14 cellular contexts compared by ENCODE assay signal in genomic region chr2:54619660-54620231, GRCh38.
DNase-seq lines count a peak whose midpoint lies in the region; ATAC-seq and TF ChIP-seq lines count a peak whose summit lies in the region.
"Had no signal": no experiment of that assay in that cellular context is flagged by ENCODE, and none has a peak within 500 bp of the region (broad histone marks: within the 10 kb centered on the region; RNA-seq: fewer than 3 reads in every experiment).

No MANE protein-coding gene starts in this region.

- DNase-seq in COLO668 (lab: John Stamatoyannopoulos, UW; ENCODE audit: unreplicated experiment), result peak; percentile 21
- no peak for DNase-seq in hepatocyte (ENCODE audit: low spot score)
- no peak for DNase-seq in effector CD8-positive, alpha-beta T cell (lab: John Stamatoyannopoulos, UW)
- no peak for DNase-seq in stimulated activated CD4-positive, alpha-beta T cell treated with anti-CD3 and anti-CD28 coated beads, Interleukin-15, amount 100 ng/mL, for 24 hours
- DNase-seq: activated CD4-positive, alpha-beta T cell treated with anti-CD3 and anti-CD28 coated beads, Interleukin-2, amount 50 U/mL, for 4 hours; activated naive CD4-positive, alpha-beta T cell treated with anti-CD3 and anti-CD28 coated beads, Interleukin-2, amount 50 U/mL, for 16 hours; HCEC 1CT; IMR-90; NCI-H187 treated with DMSO at 0.1 percent for 48 hours had no signal

- H3K27me3 ChIP-seq in hepatocyte (no peaks in the 10 kb centered on the region), skeletal muscle tissue (ENCODE audit: control insufficient read depth in 3 of 3, insufficient read depth in 3 of 3, low read length in 3 of 3) (no peaks in the 10 kb centered on the region)

- no peak overlapping the region for H3K4me3 ChIP-seq in hepatocyte
- no peak overlapping the region for H3K4me3 ChIP-seq in skeletal muscle tissue (ENCODE audit: low read length in 3 of 3)
- H3K4me3 ChIP-seq: skin epidermis had no signal

- no peaks in the 10 kb centered on the region for H3K9me3 ChIP-seq in hepatocyte (ENCODE audit: low read depth)
- no peaks in the 10 kb centered on the region for H3K9me3 ChIP-seq in skeletal muscle tissue (ENCODE audit: control insufficient read depth in 3 of 3, low read length in 3 of 3)

- no peaks in the 10 kb centered on the region for H3K9me2 ChIP-seq in hepatocyte (replicated peaks; ENCODE audit: insufficient read depth)

- peak overlapping the region; percentile 84 for H3K27ac Mint-ChIP-seq in activated T-helper 17 cell treated with anti-CD3 and anti-CD28 coated beads, Interleukin-2, amount 50 U/mL, for 72 hours

- ATAC-seq in activated T-helper 17 cell treated with anti-CD3 and anti-CD28 coated beads, Interleukin-2, amount 50 U/mL, for 72 hours (replicated peaks), result no peak
- no peak for ATAC-seq in GM18519 (IDR thresholded peaks at IDR 0.05; ENCODE audit: low FRiP score, unreplicated experiment)
- ATAC-seq in GM21786 (IDR thresholded peaks at IDR 0.05; ENCODE audit: unreplicated experiment), result no peak

- peaks cover 10% of the 10 kb centered on the region for H3K4me1 Mint-ChIP-seq in activated T-helper 17 cell treated with anti-CD3 and anti-CD28 coated beads, Interleukin-2, amount 50 U/mL, for 72 hours

- H3K4me1 ChIP-seq in hepatocyte (ENCODE audit: insufficient read depth) (peaks cover 26% of the 10 kb centered on the region), skeletal muscle tissue (ENCODE audit: control insufficient read depth in 3 of 3, insufficient read depth in 3 of 3, low read length in 3 of 3) (peaks cover 17 to 20% (median 20%) of the 10 kb centered on the region in 3 donors)

- H3K27ac ChIP-seq in hepatocyte, result peak overlapping the region; percentile 45
- peak overlapping the region; percentile 17 for H3K27ac ChIP-seq in skeletal muscle tissue (ENCODE audit: low read depth, low read length)

- peaks cover 72% of the 10 kb centered on the region for H3K79me2 ChIP-seq in hepatocyte

- 79% methylated on average over 9 of the region's 9 CpGs for WGBS in hepatocyte (ENCODE audit: low lambda C conversion rate, missing lambda C conversion rate)

- no peak for TF ChIP-seq CTCF in hepatocyte (IDR thresholded peaks at IDR 0.05; ENCODE audit: poor library complexity)

- no peak overlapping the region for H2AFZ ChIP-seq in hepatocyte

- no peak overlapping the region for H3K9ac ChIP-seq in skeletal muscle tissue (ENCODE audit: low read depth in 1 of 3, low read length in 3 of 3)

- no peaks in the 10 kb centered on the region for H3K9me3 Mint-ChIP-seq in activated T-helper 17 cell treated with anti-CD3 and anti-CD28 coated beads, Interleukin-2, amount 50 U/mL, for 72 hours

- H4K20me1 ChIP-seq in hepatocyte (ENCODE audit: insufficient read depth, poor library complexity, severe bottlenecking), result peaks cover 17% of the 10 kb centered on the region

- H3K36me3 Mint-ChIP-seq in activated T-helper 17 cell treated with anti-CD3 and anti-CD28 coated beads, Interleukin-2, amount 50 U/mL, for 72 hours (ENCODE audit: low read depth), result peaks cover 97% of the 10 kb centered on the region

- no peak overlapping the region for H3K4me2 ChIP-seq in hepatocyte

- no peaks in the 10 kb centered on the region for H3K27me3 Mint-ChIP-seq in activated T-helper 17 cell treated with anti-CD3 and anti-CD28 coated beads, Interleukin-2, amount 50 U/mL, for 72 hours

- H3K4me3 Mint-ChIP-seq in activated T-helper 17 cell treated with anti-CD3 and anti-CD28 coated beads, Interleukin-2, amount 50 U/mL, for 72 hours, result no peak overlapping the region

- peaks cover 13% of the 10 kb centered on the region for H3K36me3 ChIP-seq in hepatocyte (replicated peaks; ENCODE audit: insufficient read depth, low read depth)
- H3K36me3 ChIP-seq in skeletal muscle tissue (ENCODE audit: control insufficient read depth in 3 of 3, insufficient read depth in 3 of 3, low read length in 3 of 3), result peaks cover 20 to 47% (median 28%) of the 10 kb centered on the region in 3 donors
